1 cellular context compared by ENCODE assay signal in genomic region chr9:751137-752051, GRCh38.
TF ChIP-seq lines count a peak whose summit lies in the region.

No MANE protein-coding gene starts in this region.

TF ChIP-seq in SK-N-SH, 30 proteins besides CTCF, POLR2A, EP300 and RAD21 (continued from another document):
- TF ChIP-seq ZBTB33 (IDR thresholded peaks at IDR 0.05; ENCODE audit: borderline replicate concordance, low read depth) (no peak), SIN3A (IDR thresholded peaks at IDR 0.05; ENCODE audit: borderline replicate concordance, low read depth, low read length) (no peak), NFIC (IDR thresholded peaks at IDR 0.05; ENCODE audit: borderline replicate concordance) (no peak), USF1 (IDR thresholded peaks at IDR 0.05; ENCODE audit: borderline replicate concordance, low read depth) (no peak), MAX (IDR thresholded peaks at IDR 0.05; ENCODE audit: low read depth) (no peak), RFX5 (IDR thresholded peaks at IDR 0.05; ENCODE audit: low read length) (no peak), EZH2phosphoT487 (IDR thresholded peaks at IDR 0.05; ENCODE audit: borderline replicate concordance, low read depth) (no peak), GABPA (IDR thresholded peaks at IDR 0.05; ENCODE audit: low read depth) (no peak), ELF1 (IDR thresholded peaks at IDR 0.05) (no peak)
